In genomic region chr10:103534621-103535498, GRCh38 we compare ENCODE assay signal across 1 cellular context.
TF ChIP-seq lines count a peak whose summit lies in the region.

No MANE protein-coding gene starts in this region.

TF ChIP-seq in WTC11, 78 proteins besides CTCF, POLR2A, EP300 and RAD21 (continued from another document):
- TF ChIP-seq FOXP4 (CRISPR knock-in tag; IDR thresholded peaks at IDR 0.05) (no peak), ETV6 (CRISPR knock-in tag; IDR thresholded peaks at IDR 0.05) (no peak), E2F5 (CRISPR knock-in tag; IDR thresholded peaks at IDR 0.05) (no peak), ZNF263 (CRISPR knock-in tag; IDR thresholded peaks at IDR 0.05; ENCODE audit: low read depth) (no peak)
